10 cellular contexts compared by ENCODE assay signal in genomic region chr12:5945071-5946008, GRCh38. TPM values are rescaled to one million over a fixed set of nuclear protein-coding genes. Genes with fewer than 3 reads are reported as not detected.
A peak's percentile ranks its signal among the peaks of the same experiment; 100 is the strongest.
DNase-seq lines count a peak whose midpoint lies in the region; ATAC-seq, FAIRE-seq and TF ChIP-seq lines count a peak whose summit lies in the region.
"Had no signal": no experiment of that assay in that cellular context is flagged by ENCODE, and none has a peak within 500 bp of the region (broad histone marks: within the 10 kb centered on the region; RNA-seq: fewer than 3 reads in every experiment).

Gene ANO2 (minus strand): TSS chr12:5945259. CDS start chr12:5945217, 42 bp downstream.

- no peaks in the 10 kb centered on the region for H3K79me2 ChIP-seq in H1 (ENCODE audit: control insufficient read depth in 1 of 2, insufficient read depth in 2 of 2, low read length in 2 of 2)

- DNase-seq in A673 (ENCODE audit: low spot score) (peak; percentile 44), NCI-H2107 (lab: John Stamatoyannopoulos, UW) (peak; percentile 9), H1 (ENCODE audit: low read depth in 1 of 2, low spot score in 2 of 2) (peak in 1 of 2 experiments; percentile 71), mesenteric fat pad (ENCODE audit: low spot score) (no peak), NCI-H446 treated with DMSO at 0.1 percent for 48 hours (lab: John Stamatoyannopoulos, UW) (no peak), germinal center (ENCODE audit: low spot score) (no peak)
- DNase-seq: NCI-H187 had no signal

- POLR2A ChIA-PET in A673 (lab: Charles Lee; ENCODE audit: low non-redundant PET) = no interaction called here
- POLR2A ChIA-PET in H1 (lab: Charles Lee; ENCODE audit: partially characterized antibody) = interaction anchor here (0.9 to 1.8 kb wide), 11 partner anchors 19 to 328 kb away, joined by 3 to 5 read pairs (median 3); no protein-coding TSS in a partner anchor

- CTCF ChIA-PET in A673 (lab: Charles Lee) (interaction anchor here (1.1 kb wide), 1 partner anchor 20 kb away, joined by 3 read pairs; no protein-coding TSS in a partner anchor), H1 (lab: Charles Lee; ENCODE audit: partially characterized antibody) (interaction anchor here (0.9 to 1.6 kb wide), 3 partner anchors 24 to 150 kb away, joined by 3 read pairs; no protein-coding TSS in a partner anchor)

- H3K4me2 ChIP-seq in H1 (ENCODE audit: insufficient read depth in 1 of 2, low read depth in 2 of 2, low read length in 2 of 2) = peak within 1 kb of the TSS; percentile 77 to 91

- H3K36me3 ChIP-seq in A673 (ENCODE audit: insufficient read depth, low read length, poor library complexity, severe bottlenecking) = no peaks in the 10 kb centered on the region
- H3K36me3 ChIP-seq in H1 (ENCODE audit: control insufficient read depth in 2 of 4, insufficient read depth in 4 of 4, low read length in 3 of 4) = no peaks in the 10 kb centered on the region

- peak within 1 kb of the TSS; percentile 81; the same call in 1 of the 2 replicates for H2BK20ac ChIP-seq in H1 (ENCODE audit: low read length)

- H3K27ac ChIP-seq in A673 (ENCODE audit: low read depth, low read length, poor library complexity, severe bottlenecking) (no peak within 1 kb of the TSS), H1 (ENCODE audit: low read depth, low read length) (no peak within 1 kb of the TSS)

- intact Hi-C loops in A673 (cut with micrococcal nuclease; ENCODE audit: unreplicated experiment) = no loop called here

- H3K79me1 ChIP-seq in H1 (ENCODE audit: low read depth, low read length) = no peaks in the 10 kb centered on the region

- peak within 1 kb of the TSS; percentile 33 for H3K4me3 ChIP-seq in A673 (ENCODE audit: low read depth, low read length, poor library complexity, severe bottlenecking)
- peak within 1 kb of the TSS; percentile 64 to 91 (median 82) for H3K4me3 ChIP-seq in H1 (ENCODE audit: extremely low read depth in 1 of 4, insufficient read depth in 2 of 4, low read depth in 3 of 4, low read length in 4 of 4)

- H2AK5ac ChIP-seq in H1 (ENCODE audit: low read depth, low read length) = 0 out of 2 replicates have a peak within 1 kb of the TSS, but pooled peaks have one; percentile 14

- peak within 1 kb of the TSS; percentile 71 for H4K91ac ChIP-seq in H1 (replicated peaks; ENCODE audit: insufficient read length, low read length)

- no peak within 1 kb of the TSS for H2BK120ac ChIP-seq in H1 (replicated peaks; ENCODE audit: low read depth, low read length)

- BruUV-seq in A673 (replicated peaks; lab: Mats Ljungman, UMichigan) = no TSS peak

- peak within 1 kb of the TSS; percentile 9 for H3K4ac ChIP-seq in H1 (replicated peaks; ENCODE audit: insufficient read length, low read depth, low read length)

- peak within 1 kb of the TSS; percentile 93 for H4K8ac ChIP-seq in H1 (ENCODE audit: extremely low read depth, insufficient read depth, low read length)

- TF ChIP-seq CTCF in A673 (conservative IDR thresholded peaks at IDR 0.05; ENCODE audit: low read depth, low read length) (no peak), H1 (IDR thresholded peaks at IDR 0.05; ENCODE audit: control extremely low read depth in 1 of 3, insufficient read depth in 1 of 3, low read depth in 1 of 3, low read length in 3 of 3) (no peak)

- H3K23ac ChIP-seq in H1 (ENCODE audit: insufficient read length) = no peak within 1 kb of the TSS

- no peak for FAIRE-seq in H1 (lab: Jason Lieb, UNC)
- FAIRE-seq: endometrium had no signal

- ATAC-seq in GM21526 (IDR thresholded peaks at IDR 0.05; ENCODE audit: low FRiP score, unreplicated experiment) (no peak), GM21381 (IDR thresholded peaks at IDR 0.05; ENCODE audit: unreplicated experiment) (no peak)

- H4K20me1 ChIP-seq in H1 (replicated peaks in 1 of 2; ENCODE audit: control insufficient read depth in 1 of 2, insufficient read depth in 2 of 2, low read length in 2 of 2) = no peaks in the 10 kb centered on the region

- TF ChIP-seq POLR2A in H1 (IDR thresholded peaks at IDR 0.05; ENCODE audit: control extremely low read depth in 1 of 2, low read depth in 2 of 2, low read length in 2 of 2) = peak; percentile 62 to 74

- no peak for TF ChIP-seq EP300 in H1 (IDR thresholded peaks at IDR 0.05; ENCODE audit: borderline replicate concordance in 1 of 2, low read depth in 2 of 2, low read length in 2 of 2)

- H4K5ac ChIP-seq in H1 (ENCODE audit: insufficient read length, low read depth, low read length) = no peak within 1 kb of the TSS

- H3K27me3 ChIP-seq in A673 (replicated peaks; ENCODE audit: insufficient read depth, low read depth, low read length, poor library complexity) (peaks cover 62% of the 10 kb centered on the region), H1 (replicated peaks in 1 of 4; ENCODE audit: control insufficient read depth in 3 of 4, extremely low read depth in 1 of 4, insufficient read depth in 3 of 4, low read length in 3 of 4) (peaks cover 4 to 23% (median 10%) of the 10 kb centered on the region in 4 experiments; a peak in 5 of 7 replicates)

- H3K9me3 ChIP-seq in A673 (ENCODE audit: low read depth, low read length, poor library complexity, severe bottlenecking) (no peaks in the 10 kb centered on the region), H1 (ENCODE audit: insufficient read depth in 2 of 2, low read depth in 1 of 2, low read length in 1 of 2) (no peaks in the 10 kb centered on the region)

- H2BK12ac ChIP-seq in H1 (ENCODE audit: low read depth, low read length) = peak within 1 kb of the TSS; percentile 41

- WGBS in H1 (ENCODE audit: extremely low coverage in 1 of 2, insufficient coverage in 1 of 2, insufficient read length in 1 of 2, insufficient replicate concordance in 2 of 2, low coverage in 1 of 2, low lambda C conversion rate in 2 of 2, missing lambda C conversion rate in 1 of 2), 2 experiments = 3% methylated on average over 40 of the region's 66 CpGs; no CpG with 5 or more reads in 1 of the 2 experiments

- no peak within 1 kb of the TSS for H3K14ac ChIP-seq in H1 (ENCODE audit: insufficient read length)

- peak within 1 kb of the TSS; percentile 84; the same call in 1 of the 2 replicates for H3K18ac ChIP-seq in H1 (ENCODE audit: extremely low read depth, low read length)

- H2BK5ac ChIP-seq in H1 (ENCODE audit: low read depth, low read length) = no peak within 1 kb of the TSS

- H2BK15ac ChIP-seq in H1 (ENCODE audit: low read length) = peak within 1 kb of the TSS; percentile 76; the same call in 1 of the 2 replicates

- H3K23me2 ChIP-seq in H1 (ENCODE audit: low read depth, low read length) = peaks cover 2% of the 10 kb centered on the region

- H3K56ac ChIP-seq in H1 (replicated peaks; ENCODE audit: insufficient read length, low read depth, low read length) = no peak within 1 kb of the TSS

- no peak for TF ChIP-seq RAD21 in H1 (IDR thresholded peaks at IDR 0.05 in 1 of 2, conservative IDR thresholded peaks at IDR 0.05 in 1 of 2; ENCODE audit: low read depth in 2 of 2, low read length in 2 of 2)

- peaks cover 5% of the 10 kb centered on the region for H3K4me1 ChIP-seq in A673 (ENCODE audit: insufficient read depth, low read length, poor library complexity, severe bottlenecking)
- peaks cover 0 to 5% (median 2%) of the 10 kb centered on the region in 4 experiments; a peak in 4 of 7 replicates for H3K4me1 ChIP-seq in H1 (replicated peaks in 1 of 4; ENCODE audit: control insufficient read depth in 3 of 4, insufficient read depth in 4 of 4, low read length in 3 of 4)

- H3K9ac ChIP-seq in H1 (replicated peaks in 1 of 4; ENCODE audit: extremely low read depth in 1 of 4, low read depth in 3 of 4, low read length in 3 of 4) = peak within 1 kb of the TSS; percentile 45 to 69 (median 62); a peak in 6 of 7 replicates

- H2AFZ ChIP-seq in H1 (ENCODE audit: low read length) = peak within 1 kb of the TSS; percentile 54

TF ChIP-seq in H1, 55 proteins besides CTCF, POLR2A, EP300 and RAD21 (continues in another document):
- TF ChIP-seq TAF1 (IDR thresholded peaks at IDR 0.05; ENCODE audit: low read depth, low read length) (peak; percentile 78), ATF3 (IDR thresholded peaks at IDR 0.05; ENCODE audit: insufficient read depth, low read depth, low read length) (no peak), CHD1 (IDR thresholded peaks at IDR 0.05; ENCODE audit: low read depth, low read length) (no peak), CHD2 (IDR thresholded peaks at IDR 0.05; ENCODE audit: low read length) (no peak), POU5F1 (IDR thresholded peaks at IDR 0.05; ENCODE audit: low read depth, low read length) (no peak), SAP30 (IDR thresholded peaks at IDR 0.05; ENCODE audit: insufficient read depth, insufficient replicate concordance, low read length) (no peak), POLR2AphosphoS5 (IDR thresholded peaks at IDR 0.05; ENCODE audit: low read depth, low read length) (peak; percentile 8; the same call in 1 of the 2 replicates), HDAC6 (IDR thresholded peaks at IDR 0.05; ENCODE audit: low read depth, low read length) (no peak), SRF (IDR thresholded peaks at IDR 0.05; ENCODE audit: low read depth, low read length) (no peak), CEBPB (IDR thresholded peaks at IDR 0.05; ENCODE audit: low read depth, low read length) (no peak), TEAD4 (IDR thresholded peaks at IDR 0.05; ENCODE audit: low read depth, low read length) (no peak), GABPA (IDR thresholded peaks at IDR 0.05; ENCODE audit: borderline replicate concordance, insufficient read depth, low read length) (no peak)
- TF ChIP-seq, protein P1, sequence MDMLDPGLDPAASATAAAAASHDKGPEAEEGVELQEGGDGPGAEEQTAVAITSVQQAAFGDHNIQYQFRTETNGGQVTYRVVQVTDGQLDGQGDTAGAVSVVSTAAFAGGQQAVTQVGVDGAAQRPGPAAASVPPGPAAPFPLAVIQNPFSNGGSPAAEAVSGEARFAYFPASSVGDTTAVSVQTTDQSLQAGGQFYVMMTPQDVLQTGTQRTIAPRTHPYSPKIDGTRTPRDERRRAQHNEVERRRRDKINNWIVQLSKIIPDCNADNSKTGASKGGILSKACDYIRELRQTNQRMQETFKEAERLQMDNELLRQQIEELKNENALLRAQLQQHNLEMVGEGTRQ (IDR thresholded peaks at IDR 0.05; ENCODE audit: low read length) = no peak

RNA-seq across cellular contexts. Expression of gene ANO2, which starts in this region (rescaled TPM):
- total RNA-seq in A673 (2021) (not detected in 2 replicates), mesenteric fat pad (34.6 TPM)
- total RNA-seq in H1 (2021; fragmentation: NEBNext Ultra II Directional; extraction: Animal tissue kit (Norgen Biotek cat#: 25700)) = 3.5 and 5.5 TPM in 2 replicates
- polyA plus RNA-seq in H1 (2011; rRNA removed) = 1.7 and 1.9 TPM in 2 replicates
- 2.6 TPM for polyA plus RNA-seq in H1 (2011; cell fraction: cytosol; rRNA removed)
- polyA plus RNA-seq in H1 (2011; cell fraction: nucleus; rRNA removed) = 4.0 TPM
- polyA plus RNA-seq in H1 (2012, experiment 1 of 2) = 2.9 to 4.3 TPM (median 3.7 TPM) in 4 replicates
- polyA plus RNA-seq in H1 (2012, experiment 2 of 2) = 0.28 TPM
- polyA plus RNA-seq in H1 (2013, experiment 1 of 2) = 2.1 TPM
- 3.2 TPM for polyA plus RNA-seq in H1 (2013, experiment 2 of 2)
- 4.8 and 7.4 TPM in 2 replicates for polyA minus RNA-seq in H1 (2011; rRNA and poly(A)+ RNA removed)
- 1.8 TPM for polyA minus RNA-seq in H1 (2011; cell fraction: cytosol; rRNA and poly(A)+ RNA removed)
- 12.6 TPM for polyA minus RNA-seq in H1 (2011; cell fraction: nucleus; rRNA and poly(A)+ RNA removed)

Comparison
In these comparisons a context has a peak if more than half of its experiments do, and no peak if none do; other contexts are left out.
1. Peak in DNase-seq and H3K4me3 ChIP-seq in A673; RNA of the gene not detected or under 1 TPM.